ENCODE assay signal across 18 cellular contexts in genomic region chr3:85164446-85164845, GRCh38.
DNase-seq lines count a peak whose midpoint lies in the region; FAIRE-seq and TF ChIP-seq lines count a peak whose summit lies in the region.
"Had no signal": no experiment of that assay in that cellular context is flagged by ENCODE, and none has a peak within 500 bp of the region (broad histone marks: within the 10 kb centered on the region; RNA-seq: fewer than 3 reads in every experiment).

No MANE protein-coding gene starts in this region.

- no peak overlapping the region for H3K23ac ChIP-seq in H1 (ENCODE audit: insufficient read length)

- POLR2A ChIA-PET in H1 (lab: Charles Lee; ENCODE audit: partially characterized antibody), result no interaction called here

- H2BK20ac ChIP-seq in H1 (ENCODE audit: low read length), result no peak overlapping the region

- no peak for TF ChIP-seq POLR2A in H1 (IDR thresholded peaks at IDR 0.05; ENCODE audit: control extremely low read depth in 1 of 2, low read depth in 2 of 2, low read length in 2 of 2)

- H3K9me3 ChIP-seq in H1 (ENCODE audit: insufficient read depth in 2 of 2, low read depth in 1 of 2, low read length in 1 of 2) (no peaks in the 10 kb centered on the region), iPS-20b (ENCODE audit: insufficient read depth, low read depth, low read length) (no peaks in the 10 kb centered on the region)

- H3K79me1 ChIP-seq in H1 (ENCODE audit: low read depth, low read length), result no peaks in the 10 kb centered on the region

- H3K4me3 ChIP-seq in H1 (ENCODE audit: extremely low read depth in 1 of 4, insufficient read depth in 2 of 4, low read depth in 3 of 4, low read length in 4 of 4) (no peak overlapping the region), iPS-20b (ENCODE audit: low read length) (no peak overlapping the region)

- no peak overlapping the region for H3K18ac ChIP-seq in H1 (ENCODE audit: extremely low read depth, low read length)

- peak; percentile 5 to 35 for DNase-seq in NCI-H526 (lab: John Stamatoyannopoulos, UW)
- DNase-seq in NCI-H526 treated with DMSO at 0.1 percent for 48 hours (lab: John Stamatoyannopoulos, UW), result no peak
- no peak for DNase-seq in H1 (ENCODE audit: low read depth in 1 of 2, low spot score in 2 of 2)
- no peak for DNase-seq in GM19238 (ENCODE audit: insufficient read length, low spot score)
- no peak for DNase-seq in DMS 273 (lab: John Stamatoyannopoulos, UW; ENCODE audit: unreplicated experiment)
- DNase-seq in NCI-H1092 treated with DMSO at 0.1 percent for 48 hours (lab: John Stamatoyannopoulos, UW), result no peak
- no peak for DNase-seq in activated CD4-positive, alpha-beta T cell treated with anti-CD3 and anti-CD28 coated beads for 1 hour
- DNase-seq: 8988T; CD8-positive, alpha-beta T cell; DMS 273 treated with DMSO at 0.1 percent for 48 hours; GF-D8; NCI-H1417; NCI-H1930; NCI-H2171 treated with DMSO at 0.1 percent for 48 hours; NCI-H510A had no signal

- no peaks in the 10 kb centered on the region for H3K79me2 ChIP-seq in H1 (ENCODE audit: control insufficient read depth in 1 of 2, insufficient read depth in 2 of 2, low read length in 2 of 2)

- H3K27me3 ChIP-seq in H1 (replicated peaks in 1 of 4; ENCODE audit: control insufficient read depth in 3 of 4, extremely low read depth in 1 of 4, insufficient read depth in 3 of 4, low read length in 3 of 4) (no peaks in the 10 kb centered on the region), iPS-20b (ENCODE audit: insufficient read depth, low read length) (no peaks in the 10 kb centered on the region)

- H2BK12ac ChIP-seq in H1 (ENCODE audit: low read depth, low read length), result no peak overlapping the region

- H3K9ac ChIP-seq in H1 (replicated peaks in 1 of 4; ENCODE audit: extremely low read depth in 1 of 4, low read depth in 3 of 4, low read length in 3 of 4), result no peak overlapping the region
- peak overlapping the region; percentile 57; the same call in 1 of the 2 replicates for H3K9ac ChIP-seq in iPS-20b (ENCODE audit: low read depth, low read length)

- no peak overlapping the region for H2BK120ac ChIP-seq in H1 (replicated peaks; ENCODE audit: low read depth, low read length)

- H4K91ac ChIP-seq in H1 (replicated peaks; ENCODE audit: insufficient read length, low read length), result no peak overlapping the region

- 63% methylated on average over 2 of the region's 2 CpGs; no CpG with 5 or more reads in 1 of the 2 experiments for WGBS in H1 (ENCODE audit: extremely low coverage in 1 of 2, insufficient coverage in 1 of 2, insufficient read length in 1 of 2, insufficient replicate concordance in 2 of 2, low coverage in 1 of 2, low lambda C conversion rate in 2 of 2, missing lambda C conversion rate in 1 of 2), 2 experiments

- H3K4me2 ChIP-seq in H1 (ENCODE audit: insufficient read depth in 1 of 2, low read depth in 2 of 2, low read length in 2 of 2), result no peak overlapping the region

- no peak for TF ChIP-seq EP300 in H1 (IDR thresholded peaks at IDR 0.05; ENCODE audit: borderline replicate concordance in 1 of 2, low read depth in 2 of 2, low read length in 2 of 2)

- H2AK5ac ChIP-seq in H1 (ENCODE audit: low read depth, low read length), result no peak overlapping the region

- H3K4me1 ChIP-seq in H1 (replicated peaks in 1 of 4; ENCODE audit: control insufficient read depth in 3 of 4, insufficient read depth in 4 of 4, low read length in 3 of 4) (peaks cover 0 to 3% (median 1%) of the 10 kb centered on the region in 4 experiments; a peak in 1 of 7 replicates), iPS-20b (ENCODE audit: insufficient read depth, low read length) (peaks cover 2% of the 10 kb centered on the region; the same call in 1 of the 2 replicates)

- H2BK15ac ChIP-seq in H1 (ENCODE audit: low read length), result no peak overlapping the region

- no peak for TF ChIP-seq RAD21 in H1 (IDR thresholded peaks at IDR 0.05 in 1 of 2, conservative IDR thresholded peaks at IDR 0.05 in 1 of 2; ENCODE audit: low read depth in 2 of 2, low read length in 2 of 2)

- H4K8ac ChIP-seq in H1 (ENCODE audit: extremely low read depth, insufficient read depth, low read length), result no peak overlapping the region

- H2AFZ ChIP-seq in H1 (ENCODE audit: low read length), result no peak overlapping the region

- no peak overlapping the region for H3K14ac ChIP-seq in H1 (ENCODE audit: insufficient read length)

- H4K5ac ChIP-seq in H1 (ENCODE audit: insufficient read length, low read depth, low read length), result no peak overlapping the region

- no peak for FAIRE-seq in H1 (lab: Jason Lieb, UNC)
- FAIRE-seq: GM12892, H54 had no signal

- no peak overlapping the region for H3K4ac ChIP-seq in H1 (replicated peaks; ENCODE audit: insufficient read length, low read depth, low read length)

- H3K27ac ChIP-seq in H1 (ENCODE audit: low read depth, low read length) (no peak overlapping the region), iPS-20b (ENCODE audit: low read length) (no peak overlapping the region)

- no peak overlapping the region for H2BK5ac ChIP-seq in H1 (ENCODE audit: low read depth, low read length)

- no peak for TF ChIP-seq CTCF in H1 (IDR thresholded peaks at IDR 0.05; ENCODE audit: control extremely low read depth in 1 of 3, insufficient read depth in 1 of 3, low read depth in 1 of 3, low read length in 3 of 3)

- no peaks in the 10 kb centered on the region for H4K20me1 ChIP-seq in H1 (replicated peaks in 1 of 2; ENCODE audit: control insufficient read depth in 1 of 2, insufficient read depth in 2 of 2, low read length in 2 of 2)

- CTCF ChIA-PET in H1 (lab: Charles Lee; ENCODE audit: partially characterized antibody), result no interaction called here

- H3K36me3 ChIP-seq in H1 (ENCODE audit: control insufficient read depth in 2 of 4, insufficient read depth in 4 of 4, low read length in 3 of 4), result no peaks in the 10 kb centered on the region
- H3K36me3 ChIP-seq in iPS-20b (ENCODE audit: insufficient read depth, low read depth, low read length), result no peaks in the 10 kb centered on the region

- H3K56ac ChIP-seq in H1 (replicated peaks; ENCODE audit: insufficient read length, low read depth, low read length), result no peak overlapping the region

- H3K23me2 ChIP-seq in H1 (ENCODE audit: low read depth, low read length), result no peaks in the 10 kb centered on the region

TF ChIP-seq in H1, 55 proteins besides CTCF, POLR2A, EP300 and RAD21:
- TF ChIP-seq SRF (IDR thresholded peaks at IDR 0.05; ENCODE audit: low read depth, low read length), result peak; percentile 40; the same call in 1 of the 2 replicates
- no peak for TF ChIP-seq RFX5 (IDR thresholded peaks at IDR 0.05; ENCODE audit: borderline replicate concordance, low read depth, low read length)
- no peak for TF ChIP-seq EZH2 (IDR thresholded peaks at IDR 0.05; ENCODE audit: low read depth, low read length, severe bottlenecking)
- no peak for TF ChIP-seq YY1 (IDR thresholded peaks at IDR 0.05; ENCODE audit: low read depth, low read length)
TF ChIP-seq in H1: peak in this region for 1.

Comparison
In these comparisons a context has a peak if more than half of its experiments do, and no peak if none do; other contexts are left out.
1. DNase-seq: peak in NCI-H526 (2 of 2); none in NCI-H526 treated with DMSO at 0.1 percent for 48 hours (single experiment), H1 (0 of 2), GM19238 (single experiment), DMS 273 (single experiment), NCI-H1092 treated with DMSO at 0.1 percent for 48 hours (single experiment) and activated CD4-positive, alpha-beta T cell treated with anti-CD3 and anti-CD28 coated beads for 1 hour (single experiment).